In genomic region chr21:17146426-17146825, GRCh38 we compare ENCODE assay signal across 27 cellular contexts.
DNase-seq lines count a peak whose midpoint lies in the region; TF ChIP-seq lines count a peak whose summit lies in the region.
"Had no signal": no experiment of that assay in that cellular context is flagged by ENCODE, and none has a peak within 500 bp of the region (broad histone marks: within the 10 kb centered on the region; RNA-seq: fewer than 3 reads in every experiment).

No MANE protein-coding gene starts in this region.

- H3K79me2 ChIP-seq in H9 (ENCODE audit: insufficient read depth, low read length) (no peaks in the 10 kb centered on the region), neural cell (replicated peaks; ENCODE audit: insufficient read depth, low read length) (no peaks in the 10 kb centered on the region), smooth muscle cell (ENCODE audit: low read depth) (no peaks in the 10 kb centered on the region)

- H4K8ac ChIP-seq in H9 (replicated peaks; ENCODE audit: insufficient read length, low read depth, low read length), result no peak overlapping the region

- H3K36me3 ChIP-seq in neural cell (ENCODE audit: insufficient read depth, low read length) (no peaks in the 10 kb centered on the region), smooth muscle cell (ENCODE audit: low read depth) (no peaks in the 10 kb centered on the region)
- H3K36me3 ChIP-seq: heart right ventricle, prostate gland had no signal

- no peaks in the 10 kb centered on the region for H3K4me1 ChIP-seq in H9 (ENCODE audit: insufficient read depth, low read length)
- no peaks in the 10 kb centered on the region for H3K4me1 ChIP-seq in smooth muscle cell (ENCODE audit: low read depth)
- H3K4me1 ChIP-seq: heart right ventricle, prostate gland had no signal

- no peak overlapping the region for H3K56ac ChIP-seq in H9 (ENCODE audit: insufficient read length, low read depth, low read length)

- H3K9me3 Mint-ChIP-seq in H9, result no peaks in the 10 kb centered on the region; a peak in 1 of 5 replicates
- H3K9me3 Mint-ChIP-seq in activated T-cell treated with anti-CD3 and anti-CD28 coated beads, Interleukin-2, amount 50 U/mL, for 24 hours, result peaks cover 9% of the 10 kb centered on the region

- no CpG with 5 or more reads among the region's 5 CpGs for whole genome bisulfite sequencing in H9 (ENCODE audit: extremely low coverage, insufficient read length, low lambda C conversion rate)
- WGBS in smooth muscle cell (ENCODE audit: low lambda C conversion rate), result 82% methylated on average over 5 of the region's 5 CpGs

- no peaks in the 10 kb centered on the region for H3K27me3 Mint-ChIP-seq in H9 (ENCODE audit: low read depth)
- H3K27me3 Mint-ChIP-seq in activated T-cell treated with anti-CD3 and anti-CD28 coated beads, Interleukin-2, amount 50 U/mL, for 24 hours, result no peaks in the 10 kb centered on the region
- H3K27me3 Mint-ChIP-seq: activated CD8-positive, alpha-beta memory T cell treated with anti-CD3 and anti-CD28 coated beads, Interleukin-2, amount 10 ng/mL, durations not matched to agents 7 days and 5 days had no signal

- no peaks in the 10 kb centered on the region for H3K9me2 ChIP-seq in neural cell (ENCODE audit: insufficient read depth, low read length)

- peak overlapping the region in 1 of 3 experiments; percentile 76; a peak in 2 of 7 replicates for H3K27ac Mint-ChIP-seq in H9
- no peak overlapping the region for H3K27ac Mint-ChIP-seq in activated T-cell treated with anti-CD3 and anti-CD28 coated beads, Interleukin-2, amount 50 U/mL, for 24 hours
- H3K27ac Mint-ChIP-seq: activated CD8-positive, alpha-beta memory T cell treated with anti-CD3 and anti-CD28 coated beads, Interleukin-2, amount 10 ng/mL, durations not matched to agents 7 days and 5 days; activated T-cell treated with anti-CD3 and anti-CD28 coated beads, Interleukin-2, amount 50 U/mL, for 72 hours had no signal

- peaks cover 3 to 16% of the 10 kb centered on the region in 2 experiments; a peak in 2 of 4 replicates for H3K4me1 Mint-ChIP-seq in H9
- H3K4me1 Mint-ChIP-seq in activated T-cell treated with anti-CD3 and anti-CD28 coated beads, Interleukin-2, amount 50 U/mL, for 24 hours (ENCODE audit: low read depth), result no peaks in the 10 kb centered on the region
- H3K4me1 Mint-ChIP-seq: activated CD8-positive, alpha-beta memory T cell treated with anti-CD3 and anti-CD28 coated beads, Interleukin-2, amount 10 ng/mL, durations not matched to agents 7 days and 5 days had no signal

- H3K27ac ChIP-seq in H9 (ENCODE audit: insufficient read length, low read depth, low read length), result no peak overlapping the region
- H3K27ac ChIP-seq in neural cell (ENCODE audit: low read length), result no peak overlapping the region
- no peak overlapping the region for H3K27ac ChIP-seq in smooth muscle cell (ENCODE audit: low read depth)
- H3K27ac ChIP-seq: heart right ventricle, prostate gland had no signal

- no peak overlapping the region for H2AK5ac ChIP-seq in H9 (ENCODE audit: insufficient read length, low read length)

- H2BK12ac ChIP-seq in H9 (ENCODE audit: insufficient read length, low read depth, low read length), result no peak overlapping the region

- H2AFZ ChIP-seq in H9 (ENCODE audit: low read length) (no peak overlapping the region), neural cell (ENCODE audit: low read depth, low read length) (no peak overlapping the region), smooth muscle cell (ENCODE audit: low read depth) (no peak overlapping the region)

- H3K4me2 ChIP-seq in H9 (ENCODE audit: insufficient read depth, insufficient read length, low read length) (no peak overlapping the region), neural cell (ENCODE audit: low read length) (no peak overlapping the region), smooth muscle cell (no peak overlapping the region)

- no peak overlapping the region for H3T11ph ChIP-seq in H9 (ENCODE audit: low read length)

- H3K23ac ChIP-seq in H9 (ENCODE audit: insufficient read length, low read depth, low read length), result no peak overlapping the region

- H3K14ac ChIP-seq in H9 (ENCODE audit: insufficient read depth, low read length), result no peak overlapping the region

- H3F3A ChIP-seq in neural cell (ENCODE audit: insufficient read depth, low read length, poor library complexity, severe bottlenecking), result no peaks in the 10 kb centered on the region
- no peaks in the 10 kb centered on the region for H3F3A ChIP-seq in smooth muscle cell (ENCODE audit: low read depth)

- H3K18ac ChIP-seq in H9 (ENCODE audit: insufficient read length, low read depth, low read length), result no peak overlapping the region

- H2BK20ac ChIP-seq in H9 (ENCODE audit: low read depth, low read length, poor library complexity, severe bottlenecking), result no peak overlapping the region

- H2BK15ac ChIP-seq in H9 (ENCODE audit: low read depth, low read length), result no peak overlapping the region

- no peak for TF ChIP-seq EP300 in neural cell (conservative IDR thresholded peaks at IDR 0.05; ENCODE audit: poor library complexity, severe bottlenecking)

- H4K5ac ChIP-seq in H9 (ENCODE audit: insufficient read length, low read depth, low read length), result no peak overlapping the region

- no peaks in the 10 kb centered on the region for H3K79me1 ChIP-seq in H9 (ENCODE audit: insufficient read depth, low read depth, low read length, poor library complexity, severe bottlenecking)

- H3K4me3 ChIP-seq in neural cell (ENCODE audit: low read length) (no peak overlapping the region), smooth muscle cell (no peak overlapping the region)
- H3K4me3 ChIP-seq: heart right ventricle, prostate gland had no signal

- no peak overlapping the region for H3K4me3 Mint-ChIP-seq in H9
- no peak overlapping the region for H3K4me3 Mint-ChIP-seq in activated T-cell treated with anti-CD3 and anti-CD28 coated beads, Interleukin-2, amount 50 U/mL, for 24 hours
- H3K4me3 Mint-ChIP-seq: activated CD8-positive, alpha-beta memory T cell treated with anti-CD3 and anti-CD28 coated beads, Interleukin-2, amount 10 ng/mL, durations not matched to agents 7 days and 5 days; activated T-cell treated with anti-CD3 and anti-CD28 coated beads, Interleukin-2, amount 50 U/mL, for 72 hours had no signal

- H3K4ac ChIP-seq in H9 (ENCODE audit: low read depth, low read length), result no peak overlapping the region

- no peaks in the 10 kb centered on the region for H3K23me2 ChIP-seq in H9 (ENCODE audit: insufficient read length, low read depth, low read length, poor library complexity, severe bottlenecking)

- H4K20me1 ChIP-seq in H9 (ENCODE audit: control insufficient read depth, insufficient read depth, insufficient read length) (no peaks in the 10 kb centered on the region), neural cell (ENCODE audit: insufficient read depth) (no peaks in the 10 kb centered on the region), smooth muscle cell (ENCODE audit: low read depth) (no peaks in the 10 kb centered on the region)

- no peak for TF ChIP-seq POLR2A in erythroblast (IDR thresholded peaks at IDR 0.05; ENCODE audit: low read length)

- H2BK120ac ChIP-seq in H9 (ENCODE audit: low read depth, low read length, poor library complexity, severe bottlenecking), result no peak overlapping the region

- H3K27me3 ChIP-seq in H9 (ENCODE audit: insufficient read depth, low read length), result no peaks in the 10 kb centered on the region
- no peaks in the 10 kb centered on the region for H3K27me3 ChIP-seq in neural cell (ENCODE audit: insufficient read depth, low read depth, low read length)
- H3K27me3 ChIP-seq in smooth muscle cell (ENCODE audit: low read depth), result no peaks in the 10 kb centered on the region
- H3K27me3 ChIP-seq: heart right ventricle had no signal

- no peak overlapping the region for H3K9ac ChIP-seq in H9 (ENCODE audit: extremely low read depth, insufficient read length, low read length)
- no peak overlapping the region for H3K9ac ChIP-seq in neural cell (ENCODE audit: low read length)
- H3K9ac ChIP-seq in smooth muscle cell (ENCODE audit: low read depth), result no peak overlapping the region

- TF ChIP-seq CTCF in H9 (conservative IDR thresholded peaks at IDR 0.05), result peak; percentile 59; the same call in 2 of the 3 replicates
- peak; percentile 40 for TF ChIP-seq CTCF in neural cell (IDR thresholded peaks at IDR 0.05; ENCODE audit: poor library complexity, severe bottlenecking)
- no peak for TF ChIP-seq CTCF in smooth muscle cell (IDR thresholded peaks at IDR 0.05; ENCODE audit: borderline replicate concordance, insufficient read depth, poor library complexity, severe bottlenecking)

- no peak overlapping the region for H4K91ac ChIP-seq in H9 (ENCODE audit: insufficient read length, low read depth, low read length)

- H3K36me3 Mint-ChIP-seq in H9 (ENCODE audit: insufficient read depth in 1 of 3, low read depth in 3 of 3), result no peaks in the 10 kb centered on the region
- no peaks in the 10 kb centered on the region for H3K36me3 Mint-ChIP-seq in activated T-cell treated with anti-CD3 and anti-CD28 coated beads, Interleukin-2, amount 50 U/mL, for 24 hours (ENCODE audit: low read depth)
- H3K36me3 Mint-ChIP-seq: activated CD8-positive, alpha-beta memory T cell treated with anti-CD3 and anti-CD28 coated beads, Interleukin-2, amount 10 ng/mL, durations not matched to agents 7 days and 5 days had no signal

- DNase-seq in NCI-H1105 treated with DMSO at 0.1 percent for 48 hours (lab: John Stamatoyannopoulos, UW) (peak; percentile 14), NCI-H1105 (lab: John Stamatoyannopoulos, UW) (no peak), H9 (no peak), cerebellar cortex (ENCODE audit: low spot score) (peak; percentile 3), smooth muscle cell (lab: John Stamatoyannopoulos, UW; ENCODE audit: unreplicated experiment) (no peak), erythroblast (lab: John Stamatoyannopoulos, UW) (no peak)
- no peak for DNase-seq in activated T-cell treated with anti-CD3 and anti-CD28 coated beads, Interleukin-2, amount 50 U/mL, for 24 hours
- DNase-seq: activated CD4-positive, alpha-beta T cell treated with anti-CD3 and anti-CD28 coated beads, Interleukin-2, amount 50 U/mL, for 1 hour; activated CD8-positive, alpha-beta memory T cell treated with anti-CD3 and anti-CD28 coated beads, Interleukin-2, amount 10 ng/mL, durations not matched to agents 7 days and 5 days; activated naive CD4-positive, alpha-beta T cell treated with Interleukin-2 at 50 U/mL for 16 hours; activated T-cell treated with anti-CD3 and anti-CD28 coated beads, Interleukin-2, amount 50 U/mL, for 72 hours; effector CD4-positive, alpha-beta T cell; GDM1; heart right ventricle; KBM-7; left cardiac atrium; MM.1S; NCI-H1436 treated with DMSO at 0.1 percent for 48 hours; NCI-H2107; NCI-H446 treated with DMSO at 0.1 percent for 48 hours; Right ventricle myocardium superior; stimulated activated CD4-positive, alpha-beta T cell treated with anti-CD3 and anti-CD28 coated beads, Interleukin-15, amount 100 ng/mL, for 24 hours; stimulated activated naive CD4-positive, alpha-beta T cell; SW 1271; T-helper 9 cell had no signal

- H3K9me3 ChIP-seq in H9 (ENCODE audit: control insufficient read depth, low read depth, low read length), result no peaks in the 10 kb centered on the region
- no peaks in the 10 kb centered on the region for H3K9me3 ChIP-seq in neural cell (ENCODE audit: low read length)
- H3K9me3 ChIP-seq in smooth muscle cell (replicated peaks; ENCODE audit: low read depth), result no peaks in the 10 kb centered on the region
- H3K9me3 ChIP-seq: prostate gland had no signal

- H2BK5ac ChIP-seq in H9 (ENCODE audit: insufficient read length, low read length), result no peak overlapping the region

- TF ChIP-seq RAD21 in neural cell (conservative IDR thresholded peaks at IDR 0.05), result peak; percentile 55

Comparison
In these comparisons a context has a peak if more than half of its experiments do, and no peak if none do; other contexts are left out.
1. DNase-seq: peak in NCI-H1105 treated with DMSO at 0.1 percent for 48 hours (single experiment) and cerebellar cortex (single experiment); none in NCI-H1105 (single experiment), H9 (single experiment), smooth muscle cell (single experiment), activated T-cell treated with anti-CD3 and anti-CD28 coated beads, Interleukin-2, amount 50 U/mL, for 24 hours (single experiment) and erythroblast (0 of 2).